Comparison of ENCODE assay signal across 1 cellular context in genomic region chr19:51473009-51473707, GRCh38.
TF ChIP-seq lines count a peak whose summit lies in the region.

No MANE protein-coding gene starts in this region.

TF ChIP-seq in GM12878, 131 proteins besides CTCF, POLR2A, EP300 and RAD21:
- no peak for TF ChIP-seq CHD2 (IDR thresholded peaks at IDR 0.05; ENCODE audit: borderline replicate concordance, low read depth, low read length)
- TF ChIP-seq POLR2AphosphoS5 (IDR thresholded peaks at IDR 0.05; ENCODE audit: low read length) = no peak
- peak; percentile 66; the same call in 1 of the 2 replicates for TF ChIP-seq YY1 (IDR thresholded peaks at IDR 0.05; ENCODE audit: low read depth, low read length)
- TF ChIP-seq SMC3 (IDR thresholded peaks at IDR 0.05; ENCODE audit: borderline replicate concordance, low read length) = peak; percentile 98
- TF ChIP-seq ELK1 (IDR thresholded peaks at IDR 0.05; ENCODE audit: low read depth, low read length) = no peak
- 0 out of 3 replicates have a peak, but pooled peaks have one; percentile 12 for TF ChIP-seq POU2F2 (IDR thresholded peaks at IDR 0.05; ENCODE audit: borderline replicate concordance, low read depth, low read length)
- TF ChIP-seq RUNX3 (IDR thresholded peaks at IDR 0.05; ENCODE audit: low read length) = peak; percentile 31; the same call in 1 of the 2 replicates
